30 cellular contexts compared by ENCODE assay signal in the genomic region with DNA sequence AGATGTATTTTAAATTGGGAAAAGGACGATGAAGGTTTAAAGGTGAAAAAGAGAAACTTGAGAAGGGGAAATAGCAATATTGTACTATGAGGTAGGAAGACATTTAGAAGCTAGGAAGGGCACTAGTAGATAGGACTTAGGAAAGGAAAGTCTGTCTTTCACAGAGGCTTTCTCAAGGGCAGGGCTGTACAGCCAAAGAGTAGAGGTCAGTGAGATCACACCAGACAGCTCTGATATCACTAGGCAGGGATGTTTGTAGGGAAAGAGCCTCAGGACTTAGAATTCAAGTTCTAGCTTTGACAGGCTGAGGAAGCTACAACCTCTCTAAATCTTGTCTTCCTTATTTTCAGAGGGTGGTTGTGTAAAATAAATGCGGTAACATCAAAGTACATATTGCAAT.
"Had no signal": no experiment of that assay in that cellular context is flagged by ENCODE, and none has a peak within 500 bp of the region (broad histone marks: within the 10 kb centered on the region; RNA-seq: fewer than 3 reads in every experiment).

No MANE protein-coding gene starts in this region.

- H3K4me3 ChIP-seq: ascending aorta, body of pancreas, MG63, SJCRH30 had no signal

- H3K27me3 ChIP-seq: ascending aorta, body of pancreas, MG63, SJCRH30 had no signal

- DNase-seq: activated CD4-positive, alpha-beta T cell treated with anti-CD3 and anti-CD28 coated beads for 48 hours; activated CD4-positive, alpha-beta T cell treated with anti-CD3 and anti-CD28 coated beads, Interleukin-2, amount 50 U/mL, for 4 hours; activated CD4-positive, CD25-positive, alpha-beta regulatory T cell treated with anti-CD3 and anti-CD28 coated beads, Interleukin-2, amount 50 U/mL, for 72 hours; activated CD8-positive, alpha-beta memory T cell treated with anti-CD3 and anti-CD28 coated beads, Interleukin-2, amount 50 U/mL, for 48 hours; activated CD8-positive, alpha-beta T cell treated with anti-CD3 and anti-CD28 coated beads, Interleukin-2, amount 10 ng/mL, durations not matched to agents 7 days and 5 days; activated effector memory CD4-positive, alpha-beta T cell treated with anti-CD3 and anti-CD28 coated beads, Interleukin-2, amount 50 U/mL, for 16 hours; activated naive CD4-positive, alpha-beta T cell treated with Interleukin-2 at 50 U/mL for 16 hours; activated naive CD8-positive, alpha-beta T cell treated with anti-CD3 and anti-CD28 coated beads, Interleukin-2, amount 50 U/mL, for 24 hours; activated T-cell treated with anti-CD3 and anti-CD28 coated beads, Interleukin-2, amount 50 U/mL, for 24 hours; amniotic stem cell; body of pancreas; cerebellar nuclear complex; MG63; MV-4-11; NCI-H1092 treated with DMSO at 0.1 percent for 48 hours; NCI-H1417 treated with DMSO at 0.1 percent for 48 hours; NCI-H1694; NCI-H2029; NCI-H2107; NCI-H345; NCI-H510A; NCI-H526 treated with DMSO at 0.1 percent for 48 hours; NCI-H82; SJCRH30; SK-N-SH; SW 1271 had no signal

- H3K9me3 ChIP-seq: ascending aorta, body of pancreas, MG63, SJCRH30, SK-N-SH had no signal

- ATAC-seq: activated CD8-positive, alpha-beta T cell treated with anti-CD3 and anti-CD28 coated beads, Interleukin-2, amount 10 ng/mL, durations not matched to agents 7 days and 5 days; activated naive CD4-positive, alpha-beta T cell treated with anti-CD3 and anti-CD28 coated beads, Interleukin-2, amount 50 U/mL, for 72 hours; activated naive CD8-positive, alpha-beta T cell treated with anti-CD3 and anti-CD28 coated beads, Interleukin-2, amount 50 U/mL, for 24 hours; body of pancreas; WTC11 had no signal

- H3K36me3 ChIP-seq: ascending aorta, MG63, SJCRH30 had no signal

- H3K4me1 ChIP-seq: ascending aorta, body of pancreas, SJCRH30 had no signal

- H3K27ac ChIP-seq: ascending aorta, body of pancreas, KMS-11, SJCRH30 had no signal
